In the genomic region with DNA sequence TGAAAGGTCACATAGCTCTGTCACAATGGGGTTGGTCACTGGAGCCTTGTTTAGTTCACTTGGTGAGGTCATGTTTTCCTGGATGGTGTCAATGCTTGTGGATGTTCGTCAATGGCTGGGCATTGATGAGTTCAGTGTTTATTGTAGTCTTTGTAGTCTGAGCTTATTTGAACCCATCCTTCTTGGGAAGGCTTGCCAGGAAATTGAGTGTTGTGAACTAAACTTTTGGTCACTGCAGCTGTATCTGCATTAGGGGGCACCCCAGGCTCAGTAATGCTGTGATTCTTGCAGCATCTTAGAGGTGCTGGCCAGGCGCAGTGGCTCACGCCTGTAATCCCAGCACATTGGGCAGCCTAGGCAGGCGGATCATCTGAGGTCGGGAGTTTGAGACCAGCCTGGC, we compare ENCODE assay signal across 13 cellular contexts. TPM values are rescaled to one million over a fixed set of nuclear protein-coding genes. Genes with fewer than 3 reads are reported as not detected.
DNase-seq lines count a peak whose midpoint lies in the region; ATAC-seq and TF ChIP-seq lines count a peak whose summit lies in the region.
"Had no signal": no experiment of that assay in that cellular context is flagged by ENCODE, and none has a peak within 500 bp of the region (broad histone marks: within the 10 kb centered on the region; RNA-seq: fewer than 3 reads in every experiment).

No MANE protein-coding gene starts in this region.

- peak; percentile 21 for DNase-seq in activated CD8-positive, alpha-beta T cell treated with anti-CD3 and anti-CD28 coated beads for 36 hours
- no peak for DNase-seq in activated CD8-positive, alpha-beta T cell treated with anti-CD3 and anti-CD28 coated beads, Interleukin-2, amount 10 ng/mL, durations not matched to agents 7 days and 5 days
- DNase-seq in WERI-Rb-1 (peak; percentile 80), left ventricle myocardium inferior (no peak), stomach (peak; percentile 33)
- DNase-seq in activated CD4-positive, alpha-beta T cell treated with anti-CD3 and anti-CD28 coated beads for 1 hour: no peak
- no peak for DNase-seq in stimulated activated CD4-positive, alpha-beta T cell treated with anti-CD3 and anti-CD28 coated beads, Interleukin-4, amount 100 ng/mL, for 24 hours
- DNase-seq: CD4-positive, CD25-positive, alpha-beta regulatory T cell; cerebellar nuclear complex had no signal

- 28 to 49% (median 49%) methylated on average over 5 of the region's 5 CpGs for WGBS in stomach, 5 donors

- no peaks in the 10 kb centered on the region for H3K9me3 ChIP-seq in WERI-Rb-1 (ENCODE audit: severe bottlenecking)
- H3K9me3 ChIP-seq in left ventricle myocardium inferior (replicated peaks): no peaks in the 10 kb centered on the region
- H3K9me3 ChIP-seq in stomach: no peaks in the 10 kb centered on the region
- H3K9me3 ChIP-seq: neutrophil, thyroid gland had no signal

- CTCF ChIA-PET in activated CD8-positive, alpha-beta T cell treated with anti-CD3 and anti-CD28 coated beads for 36 hours (lab: Charles Lee): interaction anchor here (0.9 to 1.6 kb wide), 2 partner anchors 49 to 138 kb away, joined by 3 to 4 read pairs; no protein-coding TSS in a partner anchor
- CTCF ChIA-PET in activated CD8-positive, alpha-beta T cell treated with anti-CD3 and anti-CD28 coated beads, Interleukin-2, amount 10 ng/mL, durations not matched to agents 7 days and 5 days (lab: Charles Lee): interaction anchor here (1.0 to 1.1 kb wide), 3 partner anchors 46 to 138 kb away, joined by 3 to 4 read pairs (median 3); no protein-coding TSS in a partner anchor

- POLR2A ChIA-PET in activated CD8-positive, alpha-beta T cell treated with anti-CD3 and anti-CD28 coated beads for 36 hours (lab: Charles Lee): interaction anchor here (1.2 kb wide), 1 partner anchor 21 kb away, joined by 3 read pairs; no protein-coding TSS in a partner anchor
- POLR2A ChIA-PET in activated CD8-positive, alpha-beta T cell treated with anti-CD3 and anti-CD28 coated beads, Interleukin-2, amount 10 ng/mL, durations not matched to agents 7 days and 5 days (lab: Charles Lee): interaction anchor here (0.7 kb wide), 1 partner anchor 625 kb away, joined by 3 read pairs; no protein-coding TSS in a partner anchor

- H3K27ac ChIP-seq in WERI-Rb-1 (no peak overlapping the region), left ventricle myocardium inferior (replicated peaks) (no peak overlapping the region), stomach (no peak overlapping the region)
- H3K27ac ChIP-seq: neutrophil, SK-N-MC, thyroid gland had no signal

- ATAC-seq in activated CD8-positive, alpha-beta T cell treated with anti-CD3 and anti-CD28 coated beads for 36 hours: no peak
- ATAC-seq in activated CD8-positive, alpha-beta T cell treated with anti-CD3 and anti-CD28 coated beads, Interleukin-2, amount 10 ng/mL, durations not matched to agents 7 days and 5 days: no peak
- no peak for ATAC-seq in GM21786 (IDR thresholded peaks at IDR 0.05; ENCODE audit: unreplicated experiment)

- no peaks in the 10 kb centered on the region for H3K36me3 Mint-ChIP-seq in activated CD8-positive, alpha-beta T cell treated with anti-CD3 and anti-CD28 coated beads for 36 hours (ENCODE audit: low read depth)
- H3K36me3 Mint-ChIP-seq in activated CD8-positive, alpha-beta T cell treated with anti-CD3 and anti-CD28 coated beads, Interleukin-2, amount 10 ng/mL, durations not matched to agents 7 days and 5 days (ENCODE audit: low read depth): no peaks in the 10 kb centered on the region
- H3K36me3 Mint-ChIP-seq: CD4-positive, CD25-positive, alpha-beta regulatory T cell had no signal

- no peak overlapping the region for H3K4me3 Mint-ChIP-seq in activated CD8-positive, alpha-beta T cell treated with anti-CD3 and anti-CD28 coated beads for 36 hours
- H3K4me3 Mint-ChIP-seq in activated CD8-positive, alpha-beta T cell treated with anti-CD3 and anti-CD28 coated beads, Interleukin-2, amount 10 ng/mL, durations not matched to agents 7 days and 5 days: no peak overlapping the region
- H3K4me3 Mint-ChIP-seq: CD4-positive, CD25-positive, alpha-beta regulatory T cell had no signal

- H3K27me3 ChIP-seq in WERI-Rb-1 (ENCODE audit: insufficient read depth, low read depth, severe bottlenecking) (no peaks in the 10 kb centered on the region), left ventricle myocardium inferior (ENCODE audit: low read depth) (no peaks in the 10 kb centered on the region), stomach (no peaks in the 10 kb centered on the region)
- H3K27me3 ChIP-seq: neutrophil, thyroid gland had no signal

- TF ChIP-seq POLR2A in stomach (IDR thresholded peaks at IDR 0.05): no peak

- no peak overlapping the region for H3K27ac Mint-ChIP-seq in activated CD8-positive, alpha-beta T cell treated with anti-CD3 and anti-CD28 coated beads for 36 hours
- no peak overlapping the region for H3K27ac Mint-ChIP-seq in activated CD8-positive, alpha-beta T cell treated with anti-CD3 and anti-CD28 coated beads, Interleukin-2, amount 10 ng/mL, durations not matched to agents 7 days and 5 days

- no peaks in the 10 kb centered on the region for H3K4me1 ChIP-seq in left ventricle myocardium inferior
- H3K4me1 ChIP-seq in stomach: peaks cover 0 to 9% (median 7%) of the 10 kb centered on the region in 4 donors
- H3K4me1 ChIP-seq: thyroid gland had no signal

- TF ChIP-seq CTCF in activated CD8-positive, alpha-beta T cell treated with anti-CD3 and anti-CD28 coated beads for 36 hours (IDR thresholded peaks at IDR 0.05): no peak
- TF ChIP-seq CTCF in WERI-Rb-1 (IDR thresholded peaks at IDR 0.05; ENCODE audit: low read depth, low read length): peak; percentile 54
- peak; percentile 63 for TF ChIP-seq CTCF in left ventricle myocardium inferior (IDR thresholded peaks at IDR 0.05; ENCODE audit: borderline replicate concordance)
- peak in 2 of 7 experiments; percentile 16 to 38 for TF ChIP-seq CTCF in stomach (IDR thresholded peaks at IDR 0.05)

- H3K27me3 Mint-ChIP-seq in activated CD8-positive, alpha-beta T cell treated with anti-CD3 and anti-CD28 coated beads for 36 hours: no peaks in the 10 kb centered on the region
- H3K27me3 Mint-ChIP-seq in activated CD8-positive, alpha-beta T cell treated with anti-CD3 and anti-CD28 coated beads, Interleukin-2, amount 10 ng/mL, durations not matched to agents 7 days and 5 days (ENCODE audit: low read depth): peaks cover 2% of the 10 kb centered on the region

- intact Hi-C loops in activated CD8-positive, alpha-beta T cell treated with anti-CD3 and anti-CD28 coated beads for 36 hours (cut with micrococcal nuclease): no loop called here
- intact Hi-C loops in left ventricle myocardium inferior (cut with micrococcal nuclease) (loop anchor here (5.0 kb wide), 1 partner anchor 47 kb away; a partner anchor contains a TSS), stomach (cut with DNase I; ENCODE audit: low total_unique reads) (no loop called here)

- H3K36me3 ChIP-seq in WERI-Rb-1: no peaks in the 10 kb centered on the region
- H3K36me3 ChIP-seq in left ventricle myocardium inferior: no peaks in the 10 kb centered on the region
- no peaks in the 10 kb centered on the region for H3K36me3 ChIP-seq in stomach
- H3K36me3 ChIP-seq: neutrophil, thyroid gland had no signal

- no peaks in the 10 kb centered on the region for H3K9me3 Mint-ChIP-seq in activated CD8-positive, alpha-beta T cell treated with anti-CD3 and anti-CD28 coated beads for 36 hours
- no peaks in the 10 kb centered on the region for H3K9me3 Mint-ChIP-seq in activated CD8-positive, alpha-beta T cell treated with anti-CD3 and anti-CD28 coated beads, Interleukin-2, amount 10 ng/mL, durations not matched to agents 7 days and 5 days (ENCODE audit: insufficient read depth)

- no peaks in the 10 kb centered on the region for H3K4me1 Mint-ChIP-seq in activated CD8-positive, alpha-beta T cell treated with anti-CD3 and anti-CD28 coated beads for 36 hours (ENCODE audit: low read depth)
- H3K4me1 Mint-ChIP-seq in activated CD8-positive, alpha-beta T cell treated with anti-CD3 and anti-CD28 coated beads, Interleukin-2, amount 10 ng/mL, durations not matched to agents 7 days and 5 days (ENCODE audit: low read depth): no peaks in the 10 kb centered on the region
- H3K4me1 Mint-ChIP-seq: CD4-positive, CD25-positive, alpha-beta regulatory T cell had no signal

- H3K4me3 ChIP-seq in WERI-Rb-1 (ENCODE audit: low read depth, low read length) (no peak overlapping the region), left ventricle myocardium inferior (no peak overlapping the region), stomach (no peak overlapping the region)
- H3K4me3 ChIP-seq: SK-N-MC, thyroid gland had no signal

- TF ChIP-seq EP300 in stomach (IDR thresholded peaks at IDR 0.05): no peak

RNA-seq across cellular contexts. Expression of a gene that starts 22.0 kb away (rescaled TPM):
- total RNA-seq in activated CD8-positive, alpha-beta T cell treated with anti-CD3 and anti-CD28 coated beads for 36 hours: 10 to 100 TPM in 1 of 2 experiments, 1 to 10 TPM in 1; 8.9 to 10.8 TPM
- total RNA-seq in activated CD8-positive, alpha-beta T cell treated with anti-CD3 and anti-CD28 coated beads, Interleukin-2, amount 10 ng/mL, durations not matched to agents 7 days and 5 days: 10 to 100 TPM; 16.0 to 16.7 TPM
- total RNA-seq in left ventricle myocardium inferior (3.5 TPM), stomach (10 to 100 TPM in 2 of 5 donors, 1 to 10 TPM in 3; 3.1 to 71.0 (median 8.3) TPM)
- polyA plus RNA-seq in stomach: 1 to 10 TPM; 3.5 to 7.5 (median 4.3) TPM

RNA-seq across cellular contexts. Expression of a gene that starts 22.6 kb away (rescaled TPM):
- total RNA-seq in activated CD8-positive, alpha-beta T cell treated with anti-CD3 and anti-CD28 coated beads for 36 hours: 10 to 100 TPM; 27.3 to 28.8 TPM
- 10 to 100 TPM; 54.0 to 55.5 TPM for total RNA-seq in activated CD8-positive, alpha-beta T cell treated with anti-CD3 and anti-CD28 coated beads, Interleukin-2, amount 10 ng/mL, durations not matched to agents 7 days and 5 days
- 15.8 TPM for total RNA-seq in left ventricle myocardium inferior
- total RNA-seq in stomach: 10 to 100 TPM in 3 of 5 donors, 1 to 10 TPM in 1, not detected in 1; 8.7 to 40.7 (median 27.8) TPM
- 10 to 100 TPM; 53.5 to 59.4 (median 58.1) TPM for polyA plus RNA-seq in stomach

RNA-seq across cellular contexts. Expression of a gene that starts 39.8 kb away (rescaled TPM):
- total RNA-seq in activated CD8-positive, alpha-beta T cell treated with anti-CD3 and anti-CD28 coated beads for 36 hours: under 1 TPM; 0.07 to 0.16 TPM
- under 1 TPM; 0.16 to 0.24 TPM for total RNA-seq in activated CD8-positive, alpha-beta T cell treated with anti-CD3 and anti-CD28 coated beads, Interleukin-2, amount 10 ng/mL, durations not matched to agents 7 days and 5 days
- 0.05 TPM for total RNA-seq in left ventricle myocardium inferior
- not detected for total RNA-seq in stomach
- under 1 TPM in 1 of 3 donors, not detected in 2; 0.20 TPM for polyA plus RNA-seq in stomach

RNA-seq across cellular contexts. Expression of a gene that starts 44.6 kb away (rescaled TPM):
- total RNA-seq in activated CD8-positive, alpha-beta T cell treated with anti-CD3 and anti-CD28 coated beads for 36 hours: not detected
- not detected for total RNA-seq in activated CD8-positive, alpha-beta T cell treated with anti-CD3 and anti-CD28 coated beads, Interleukin-2, amount 10 ng/mL, durations not matched to agents 7 days and 5 days
- total RNA-seq in left ventricle myocardium inferior (1.8 TPM), stomach (10 to 100 TPM in 1 of 5 donors, 1 to 10 TPM in 1, under 1 TPM in 2, not detected in 1; 0.72 to 20.6 (median 1.0) TPM)
- polyA plus RNA-seq in stomach: 1 to 10 TPM; 1.1 to 2.9 (median 1.9) TPM
- total RNA-seq: CD4-positive, CD25-positive, alpha-beta regulatory T cell had no signal
- polyA plus RNA-seq: CD4-positive, CD25-positive, alpha-beta regulatory T cell had no signal

RNA-seq across cellular contexts. Expression of a gene that starts 50.5 kb away (rescaled TPM):
- 10 to 100 TPM; 18.5 to 19.9 TPM for total RNA-seq in activated CD8-positive, alpha-beta T cell treated with anti-CD3 and anti-CD28 coated beads for 36 hours
- total RNA-seq in activated CD8-positive, alpha-beta T cell treated with anti-CD3 and anti-CD28 coated beads, Interleukin-2, amount 10 ng/mL, durations not matched to agents 7 days and 5 days: 10 to 100 TPM; 18.3 to 18.5 TPM
- total RNA-seq in left ventricle myocardium inferior: 26.5 TPM
- total RNA-seq in stomach: 100 to 1,000 TPM in 1 of 5 donors, 10 to 100 TPM in 3, 1 to 10 TPM in 1; 8.8 to 120 (median 21.8) TPM
- 10 to 100 TPM; 12.6 to 16.2 (median 14.6) TPM for polyA plus RNA-seq in stomach

Comparison
In these comparisons a context has a peak if more than half of its experiments do, and no peak if none do; other contexts are left out.
1. DNase-seq: peak in activated CD8-positive, alpha-beta T cell treated with anti-CD3 and anti-CD28 coated beads for 36 hours (single experiment), WERI-Rb-1 (single experiment) and stomach (single experiment); none in activated CD8-positive, alpha-beta T cell treated with anti-CD3 and anti-CD28 coated beads, Interleukin-2, amount 10 ng/mL, durations not matched to agents 7 days and 5 days (single experiment), left ventricle myocardium inferior (single experiment), activated CD4-positive, alpha-beta T cell treated with anti-CD3 and anti-CD28 coated beads for 1 hour (single experiment) and stimulated activated CD4-positive, alpha-beta T cell treated with anti-CD3 and anti-CD28 coated beads, Interleukin-4, amount 100 ng/mL, for 24 hours (single experiment).